Comparison of ENCODE assay signal across 16 cellular contexts in genomic region chr19:13954185-13954584, GRCh38. TPM values are rescaled to one million over a fixed set of nuclear protein-coding genes. Genes with fewer than 3 reads are reported as not detected.
DNase-seq lines count a peak whose midpoint lies in the region; ATAC-seq, FAIRE-seq and TF ChIP-seq lines count a peak whose summit lies in the region.
"Had no signal": no experiment of that assay in that cellular context is flagged by ENCODE, and none has a peak within 500 bp of the region (broad histone marks: within the 10 kb centered on the region; RNA-seq: fewer than 3 reads in every experiment).

No MANE protein-coding gene starts in this region.

- no peaks in the 10 kb centered on the region for H3K9me3 Mint-ChIP-seq in activated CD4-positive, alpha-beta T cell treated with anti-CD3 and anti-CD28 coated beads, Interleukin-2, amount 10 ng/mL, durations not matched to agents 7 days and 5 days

- no peak overlapping the region for H4K5ac ChIP-seq in H1 (ENCODE audit: insufficient read length, low read depth, low read length)

- H2AFZ ChIP-seq in H1 (ENCODE audit: low read length): no peak overlapping the region

- ATAC-seq in left ventricle myocardium superior: no peak

- CTCF ChIA-PET in activated CD4-positive, alpha-beta T cell treated with anti-CD3 and anti-CD28 coated beads, Interleukin-2, amount 10 ng/mL, durations not matched to agents 7 days and 5 days (lab: Charles Lee): interaction anchor here (1.1 to 1.7 kb wide), 2 partner anchors 21 to 118 kb away, joined by 3 to 4 read pairs; partner anchors contain the start of gene MISP3
- CTCF ChIA-PET in RWPE1 (lab: Yijun Ruan, JAX) (interaction anchor here (0.6 to 2.0 kb wide), 2 partner anchors 20 to 73 kb away, joined by 3 to 5 read pairs; no protein-coding TSS in a partner anchor), H1 (lab: Charles Lee; ENCODE audit: partially characterized antibody) (interaction anchor here (0.9 to 1.8 kb wide), 10 partner anchors 12 to 131 kb away, joined by 3 to 12 read pairs (median 5); partner anchors contain the start of genes C19orf67 and RFX1)

- peak overlapping the region; percentile 98 for H3K4me3 Mint-ChIP-seq in activated CD4-positive, alpha-beta T cell treated with anti-CD3 and anti-CD28 coated beads, Interleukin-2, amount 10 ng/mL, durations not matched to agents 7 days and 5 days

- H3K4me2 ChIP-seq in H1 (ENCODE audit: insufficient read depth in 1 of 2, low read depth in 2 of 2, low read length in 2 of 2): peak overlapping the region in 1 of 2 experiments; percentile 61; a peak in 1 of 4 replicates

- TF ChIP-seq CTCF in RWPE1 (conservative IDR thresholded peaks at IDR 0.05; ENCODE audit: low read depth) (no peak), H1 (IDR thresholded peaks at IDR 0.05; ENCODE audit: control extremely low read depth in 1 of 3, insufficient read depth in 1 of 3, low read depth in 1 of 3, low read length in 3 of 3) (no peak), sigmoid colon (IDR thresholded peaks at IDR 0.05) (no peak)

- H3K4me1 ChIP-seq in H1 (replicated peaks in 1 of 4; ENCODE audit: control insufficient read depth in 3 of 4, insufficient read depth in 4 of 4, low read length in 3 of 4): peaks cover 0 to 7% (median 3%) of the 10 kb centered on the region in 4 experiments; a peak in 6 of 7 replicates
- H3K4me1 ChIP-seq in sigmoid colon: peaks cover 0 to 21% (median 15%) of the 10 kb centered on the region in 4 donors

- H3K14ac ChIP-seq in H1 (ENCODE audit: insufficient read length): no peak overlapping the region

- no peak overlapping the region for H2BK15ac ChIP-seq in H1 (ENCODE audit: low read length)

- H3K36me3 ChIP-seq in H1 (ENCODE audit: control insufficient read depth in 2 of 4, insufficient read depth in 4 of 4, low read length in 3 of 4): peaks cover 18 to 36% (median 29%) of the 10 kb centered on the region in 4 experiments
- peaks cover 18 to 49% (median 31%) of the 10 kb centered on the region in 4 donors for H3K36me3 ChIP-seq in sigmoid colon

- H2BK5ac ChIP-seq in H1 (ENCODE audit: low read depth, low read length): 0 out of 2 replicates have a peak overlapping the region, but pooled peaks have one; percentile 78

- DNase-seq in activated CD4-positive, alpha-beta T cell treated with anti-CD3 and anti-CD28 coated beads, Interleukin-2, amount 10 ng/mL, durations not matched to agents 7 days and 5 days: no peak
- DNase-seq in activated CD4-positive, alpha-beta T cell treated with anti-CD3 and anti-CD28 coated beads, Interleukin-2, amount 50 U/mL, for 4 hours: no peak
- no peak for DNase-seq in RWPE1 (ENCODE audit: low spot score)
- DNase-seq in H1 (ENCODE audit: low read depth in 1 of 2, low spot score in 2 of 2): no peak
- DNase-seq in sigmoid colon: peak; percentile 63
- no peak for DNase-seq in NCI-H2227 treated with DMSO at 0.1 percent for 48 hours (lab: John Stamatoyannopoulos, UW)
- no peak for DNase-seq in KG1 (lab: John Stamatoyannopoulos, UW)
- DNase-seq in left ventricle myocardium superior: no peak
- DNase-seq: activated CD4-positive, alpha-beta T cell treated with anti-CD3 and anti-CD28 coated beads for 1 hour; DMS 273 treated with DMSO at 0.1 percent for 48 hours; esophagus squamous epithelium; left ventricle myocardium inferior; NCI-H1417; OCI-M1 had no signal

- no peaks in the 10 kb centered on the region for H3K27me3 ChIP-seq in H1 (replicated peaks in 1 of 4; ENCODE audit: control insufficient read depth in 3 of 4, extremely low read depth in 1 of 4, insufficient read depth in 3 of 4, low read length in 3 of 4)
- H3K27me3 ChIP-seq in sigmoid colon: no peaks in the 10 kb centered on the region
- H3K27me3 ChIP-seq: esophagus squamous epithelium had no signal

- no peak overlapping the region for H2BK20ac ChIP-seq in H1 (ENCODE audit: low read length)

- no peak overlapping the region for H2BK120ac ChIP-seq in H1 (replicated peaks; ENCODE audit: low read depth, low read length)

- H3K4me3 ChIP-seq in H1 (ENCODE audit: extremely low read depth in 1 of 4, insufficient read depth in 2 of 4, low read depth in 3 of 4, low read length in 4 of 4) (no peak overlapping the region), sigmoid colon (no peak overlapping the region)

- peak overlapping the region; percentile 25; the same call in 1 of the 2 replicates for H4K8ac ChIP-seq in H1 (ENCODE audit: extremely low read depth, insufficient read depth, low read length)

- 91% methylated on average over 14 of the region's 15 CpGs; no CpG with 5 or more reads in 1 of the 2 experiments for WGBS in H1 (ENCODE audit: extremely low coverage in 1 of 2, insufficient coverage in 1 of 2, insufficient read length in 1 of 2, insufficient replicate concordance in 2 of 2, low coverage in 1 of 2, low lambda C conversion rate in 2 of 2, missing lambda C conversion rate in 1 of 2), 2 experiments
- 92 to 94% methylated on average over 15 of the region's 15 CpGs for WGBS in sigmoid colon, 2 donors

- no peak for FAIRE-seq in H1 (lab: Jason Lieb, UNC)
- FAIRE-seq: colon had no signal

- H3K9me3 ChIP-seq in H1 (ENCODE audit: insufficient read depth in 2 of 2, low read depth in 1 of 2, low read length in 1 of 2) (no peaks in the 10 kb centered on the region), sigmoid colon (no peaks in the 10 kb centered on the region)
- H3K9me3 ChIP-seq: esophagus squamous epithelium, left ventricle myocardium inferior, thoracic aorta had no signal

- H3K36me3 Mint-ChIP-seq in activated CD4-positive, alpha-beta T cell treated with anti-CD3 and anti-CD28 coated beads, Interleukin-2, amount 10 ng/mL, durations not matched to agents 7 days and 5 days (ENCODE audit: low read depth): peaks cover 19% of the 10 kb centered on the region

- H3K23ac ChIP-seq in H1 (ENCODE audit: insufficient read length): no peak overlapping the region

- intact Hi-C loops in sigmoid colon (cut with DNase I): loop anchor here (5.0 kb wide), 2 partner anchors 157 to 172 kb away; partner anchors contain the start of gene ZSWIM4
- intact Hi-C loops in left ventricle myocardium superior (cut with micrococcal nuclease): no loop called here

- no peak for TF ChIP-seq RAD21 in H1 (IDR thresholded peaks at IDR 0.05 in 1 of 2, conservative IDR thresholded peaks at IDR 0.05 in 1 of 2; ENCODE audit: low read depth in 2 of 2, low read length in 2 of 2)

- H3K56ac ChIP-seq in H1 (replicated peaks; ENCODE audit: insufficient read length, low read depth, low read length): peak overlapping the region; percentile 9

- H3K79me2 ChIP-seq in H1 (ENCODE audit: control insufficient read depth in 1 of 2, insufficient read depth in 2 of 2, low read length in 2 of 2): peaks cover 0 to 19% of the 10 kb centered on the region in 2 experiments; a peak in 3 of 4 replicates

- H4K91ac ChIP-seq in H1 (replicated peaks; ENCODE audit: insufficient read length, low read length): no peak overlapping the region

- peaks cover 20% of the 10 kb centered on the region for H3K4me1 Mint-ChIP-seq in activated CD4-positive, alpha-beta T cell treated with anti-CD3 and anti-CD28 coated beads, Interleukin-2, amount 10 ng/mL, durations not matched to agents 7 days and 5 days

- no peak overlapping the region for H3K9ac ChIP-seq in H1 (replicated peaks in 1 of 4; ENCODE audit: extremely low read depth in 1 of 4, low read depth in 3 of 4, low read length in 3 of 4)

- H3K79me1 ChIP-seq in H1 (ENCODE audit: low read depth, low read length): peaks cover 13% of the 10 kb centered on the region

- no peak for TF ChIP-seq POLR2A in H1 (IDR thresholded peaks at IDR 0.05; ENCODE audit: control extremely low read depth in 1 of 2, low read depth in 2 of 2, low read length in 2 of 2)
- no peak for TF ChIP-seq POLR2A in sigmoid colon (IDR thresholded peaks at IDR 0.05)

- no peaks in the 10 kb centered on the region for H3K27me3 Mint-ChIP-seq in activated CD4-positive, alpha-beta T cell treated with anti-CD3 and anti-CD28 coated beads, Interleukin-2, amount 10 ng/mL, durations not matched to agents 7 days and 5 days

- POLR2A ChIA-PET in activated CD4-positive, alpha-beta T cell treated with anti-CD3 and anti-CD28 coated beads, Interleukin-2, amount 10 ng/mL, durations not matched to agents 7 days and 5 days (lab: Charles Lee): interaction anchor here (0.7 kb wide), 1 partner anchor 182 kb away, joined by 3 read pairs; the partner anchor contains the start of gene ASF1B
- POLR2A ChIA-PET in RWPE1 (lab: Yijun Ruan, JAX; ENCODE audit: low non-redundant PET) (no interaction called here), H1 (lab: Charles Lee; ENCODE audit: partially characterized antibody) (interaction anchor here (0.9 to 4.3 kb wide), 14 partner anchors 8 to 103 kb away, joined by 3 to 48 read pairs (median 6); partner anchors contain the start of genes IL27RA and PODNL1)

- H3K27ac ChIP-seq in RWPE1 (peak overlapping the region; percentile 88), H1 (ENCODE audit: low read depth, low read length) (no peak overlapping the region), sigmoid colon (no peak overlapping the region)
- H3K27ac ChIP-seq: thoracic aorta had no signal

- no peak for TF ChIP-seq EP300 in H1 (IDR thresholded peaks at IDR 0.05; ENCODE audit: borderline replicate concordance in 1 of 2, low read depth in 2 of 2, low read length in 2 of 2)
- no peak for TF ChIP-seq EP300 in sigmoid colon (IDR thresholded peaks at IDR 0.05)

- H4K20me1 ChIP-seq in H1 (replicated peaks in 1 of 2; ENCODE audit: control insufficient read depth in 1 of 2, insufficient read depth in 2 of 2, low read length in 2 of 2): peaks cover 0 to 16% of the 10 kb centered on the region in 2 experiments

- no peak overlapping the region for H2BK12ac ChIP-seq in H1 (ENCODE audit: low read depth, low read length)

- H3K18ac ChIP-seq in H1 (ENCODE audit: extremely low read depth, low read length): no peak overlapping the region

- no peak overlapping the region for H3K27ac Mint-ChIP-seq in activated CD4-positive, alpha-beta T cell treated with anti-CD3 and anti-CD28 coated beads, Interleukin-2, amount 10 ng/mL, durations not matched to agents 7 days and 5 days

- H2AK5ac ChIP-seq in H1 (ENCODE audit: low read depth, low read length): no peak overlapping the region

- peaks cover 9% of the 10 kb centered on the region for H3K23me2 ChIP-seq in H1 (ENCODE audit: low read depth, low read length)

- H3K4ac ChIP-seq in H1 (replicated peaks; ENCODE audit: insufficient read length, low read depth, low read length): no peak overlapping the region

RNA-seq across cellular contexts. Expression of gene DCAF15, which starts 1.9 kb away (rescaled TPM):
- total RNA-seq in activated CD4-positive, alpha-beta T cell treated with anti-CD3 and anti-CD28 coated beads, Interleukin-2, amount 10 ng/mL, durations not matched to agents 7 days and 5 days: 10 to 100 TPM; 80.3 to 85.4 TPM
- total RNA-seq in H1 (2021; fragmentation: NEBNext Ultra II Directional; extraction: Animal tissue kit (Norgen Biotek cat#: 25700)): 68.7 and 77.1 TPM in 2 replicates
- polyA plus RNA-seq in H1 (2011; rRNA removed) (80.8 and 127 TPM in 2 replicates), sigmoid colon (10 to 100 TPM; 10.2 to 46.2 (median 11.3) TPM)
- 69.0 TPM for polyA plus RNA-seq in H1 (2011; cell fraction: cytosol; rRNA removed)
- polyA plus RNA-seq in H1 (2011; cell fraction: nucleus; rRNA removed): 277 TPM
- 53.4 to 97.6 TPM (median 89.3 TPM) in 4 replicates for polyA plus RNA-seq in H1 (2012, experiment 1 of 2)
- polyA plus RNA-seq in H1 (2012, experiment 2 of 2): 56.8 TPM
- polyA plus RNA-seq in H1 (2013, experiment 1 of 2): 47.2 TPM
- 42.2 TPM for polyA plus RNA-seq in H1 (2013, experiment 2 of 2)
- polyA minus RNA-seq in H1 (2011; rRNA and poly(A)+ RNA removed): 36.7 and 59.9 TPM in 2 replicates
- 32.1 TPM for polyA minus RNA-seq in H1 (2011; cell fraction: cytosol; rRNA and poly(A)+ RNA removed)
- polyA minus RNA-seq in H1 (2011; cell fraction: nucleus; rRNA and poly(A)+ RNA removed): 66.5 TPM
- total RNA-seq in sigmoid colon (10 to 100 TPM in 3 of 4 donors, 1 to 10 TPM in 1; 7.9 to 14.6 (median 12.1) TPM), left ventricle myocardium superior (18.2 TPM)

RNA-seq across cellular contexts. Expression of gene PODNL1, which starts 16.0 kb away (rescaled TPM):
- total RNA-seq in activated CD4-positive, alpha-beta T cell treated with anti-CD3 and anti-CD28 coated beads, Interleukin-2, amount 10 ng/mL, durations not matched to agents 7 days and 5 days: under 1 TPM; 0.17 to 0.58 TPM
- 0.75 and 1.5 TPM in 2 replicates for total RNA-seq in H1 (2021; fragmentation: NEBNext Ultra II Directional; extraction: Animal tissue kit (Norgen Biotek cat#: 25700))
- 1.0 and 2.3 TPM in 2 replicates for polyA plus RNA-seq in H1 (2011; rRNA removed)
- 1.8 TPM for polyA plus RNA-seq in H1 (2011; cell fraction: cytosol; rRNA removed)
- polyA plus RNA-seq in H1 (2011; cell fraction: nucleus; rRNA removed): 2.7 TPM
- polyA plus RNA-seq in H1 (2012, experiment 1 of 2): 0.61 to 2.0 TPM (median 1.5 TPM) in 4 replicates
- 1.7 TPM for polyA plus RNA-seq in H1 (2012, experiment 2 of 2)
- polyA plus RNA-seq in H1 (2013, experiment 1 of 2): 0.18 TPM
- 0.68 TPM for polyA plus RNA-seq in H1 (2013, experiment 2 of 2)
- 0.22 TPM in 1 of 2 replicates, not detected in the other for polyA minus RNA-seq in H1 (2011; rRNA and poly(A)+ RNA removed)
- polyA minus RNA-seq in H1 (2011; cell fraction: cytosol; rRNA and poly(A)+ RNA removed): not detected
- polyA minus RNA-seq in H1 (2011; cell fraction: nucleus; rRNA and poly(A)+ RNA removed): 1.2 TPM
- not detected for total RNA-seq in sigmoid colon
- polyA plus RNA-seq in sigmoid colon: 1 to 10 TPM; 2.5 to 5.4 (median 2.9) TPM
- total RNA-seq in left ventricle myocardium superior: 2.0 TPM

RNA-seq across cellular contexts. Expression of gene CC2D1A, which starts 48.2 kb away (rescaled TPM):
- total RNA-seq in activated CD4-positive, alpha-beta T cell treated with anti-CD3 and anti-CD28 coated beads, Interleukin-2, amount 10 ng/mL, durations not matched to agents 7 days and 5 days: 10 to 100 TPM; 36.5 to 39.3 TPM
- total RNA-seq in H1 (2021; fragmentation: NEBNext Ultra II Directional; extraction: Animal tissue kit (Norgen Biotek cat#: 25700)): 33.0 and 36.4 TPM in 2 replicates
- 12.5 and 20.5 TPM in 2 replicates for polyA plus RNA-seq in H1 (2011; rRNA removed)
- 17.1 TPM for polyA plus RNA-seq in H1 (2011; cell fraction: cytosol; rRNA removed)
- polyA plus RNA-seq in H1 (2011; cell fraction: nucleus; rRNA removed): 71.1 TPM
- 20.2 to 39.2 TPM (median 31.7 TPM) in 4 replicates for polyA plus RNA-seq in H1 (2012, experiment 1 of 2)
- 21.2 TPM for polyA plus RNA-seq in H1 (2012, experiment 2 of 2)
- polyA plus RNA-seq in H1 (2013, experiment 1 of 2): 17.9 TPM
- polyA plus RNA-seq in H1 (2013, experiment 2 of 2): 16.1 TPM
- 15.8 and 22.9 TPM in 2 replicates for polyA minus RNA-seq in H1 (2011; rRNA and poly(A)+ RNA removed)
- polyA minus RNA-seq in H1 (2011; cell fraction: cytosol; rRNA and poly(A)+ RNA removed): 17.1 TPM
- polyA minus RNA-seq in H1 (2011; cell fraction: nucleus; rRNA and poly(A)+ RNA removed): 19.3 TPM
- 10 to 100 TPM; 15.0 to 33.5 (median 21.4) TPM for total RNA-seq in sigmoid colon
- polyA plus RNA-seq in sigmoid colon: 10 to 100 TPM; 38.4 to 88.2 (median 65.7) TPM
- 19.6 TPM for total RNA-seq in left ventricle myocardium superior

RNA-seq across cellular contexts. Expression of gene BRME1, which starts 48.3 kb away (rescaled TPM):
- total RNA-seq in activated CD4-positive, alpha-beta T cell treated with anti-CD3 and anti-CD28 coated beads, Interleukin-2, amount 10 ng/mL, durations not matched to agents 7 days and 5 days: 1 to 10 TPM; 6.3 to 8.0 TPM
- total RNA-seq in H1 (2021; fragmentation: NEBNext Ultra II Directional; extraction: Animal tissue kit (Norgen Biotek cat#: 25700)): 4.6 and 4.7 TPM in 2 replicates
- polyA plus RNA-seq in H1 (2011; rRNA removed) (4.6 and 6.0 TPM in 2 replicates), sigmoid colon (1 to 10 TPM; 1.8 to 9.0 (median 3.2) TPM)
- polyA plus RNA-seq in H1 (2011; cell fraction: cytosol; rRNA removed): 5.2 TPM
- polyA plus RNA-seq in H1 (2011; cell fraction: nucleus; rRNA removed): 12.9 TPM
- 2.8 to 5.0 TPM (median 3.9 TPM) in 4 replicates for polyA plus RNA-seq in H1 (2012, experiment 1 of 2)
- 3.1 TPM for polyA plus RNA-seq in H1 (2012, experiment 2 of 2)
- 3.8 TPM for polyA plus RNA-seq in H1 (2013, experiment 1 of 2)
- polyA plus RNA-seq in H1 (2013, experiment 2 of 2): 3.4 TPM
- 2.5 and 3.4 TPM in 2 replicates for polyA minus RNA-seq in H1 (2011; rRNA and poly(A)+ RNA removed)
- 3.8 TPM for polyA minus RNA-seq in H1 (2011; cell fraction: cytosol; rRNA and poly(A)+ RNA removed)
- polyA minus RNA-seq in H1 (2011; cell fraction: nucleus; rRNA and poly(A)+ RNA removed): 7.3 TPM
- total RNA-seq in sigmoid colon (1 to 10 TPM in 3 of 4 donors, under 1 TPM in 1; 0.99 to 3.6 (median 1.3) TPM), left ventricle myocardium superior (0.72 TPM)

RNA-seq across cellular contexts. Expression of gene RFX1, which starts 51.9 kb away (rescaled TPM):
- total RNA-seq in activated CD4-positive, alpha-beta T cell treated with anti-CD3 and anti-CD28 coated beads, Interleukin-2, amount 10 ng/mL, durations not matched to agents 7 days and 5 days: 10 to 100 TPM; 19.1 to 19.9 TPM
- 16.1 and 17.0 TPM in 2 replicates for total RNA-seq in H1 (2021; fragmentation: NEBNext Ultra II Directional; extraction: Animal tissue kit (Norgen Biotek cat#: 25700))
- polyA plus RNA-seq in H1 (2011; rRNA removed) (4.9 and 10.4 TPM in 2 replicates), sigmoid colon (1 to 10 TPM; 2.1 to 7.9 (median 3.0) TPM)
- polyA plus RNA-seq in H1 (2011; cell fraction: cytosol; rRNA removed): 3.4 TPM
- 13.6 TPM for polyA plus RNA-seq in H1 (2011; cell fraction: nucleus; rRNA removed)
- 10.7 to 19.4 TPM (median 17.4 TPM) in 4 replicates for polyA plus RNA-seq in H1 (2012, experiment 1 of 2)
- polyA plus RNA-seq in H1 (2012, experiment 2 of 2): 11.3 TPM
- polyA plus RNA-seq in H1 (2013, experiment 1 of 2): 8.7 TPM
- polyA plus RNA-seq in H1 (2013, experiment 2 of 2): 8.1 TPM
- 1.9 and 2.7 TPM in 2 replicates for polyA minus RNA-seq in H1 (2011; rRNA and poly(A)+ RNA removed)
- 19.2 TPM for polyA minus RNA-seq in H1 (2011; cell fraction: cytosol; rRNA and poly(A)+ RNA removed)
- polyA minus RNA-seq in H1 (2011; cell fraction: nucleus; rRNA and poly(A)+ RNA removed): 9.3 TPM
- total RNA-seq in sigmoid colon (1 to 10 TPM; 1.6 to 5.0 (median 1.9) TPM), left ventricle myocardium superior (15.7 TPM)
